ENCODE assay signal across 21 cellular contexts in genomic region chr5:174556756-174557155, GRCh38.
A peak's percentile ranks its signal among the peaks of the same experiment; 100 is the strongest.
DNase-seq lines count a peak whose midpoint lies in the region; ATAC-seq and TF ChIP-seq lines count a peak whose summit lies in the region.
"Had no signal": no experiment of that assay in that cellular context is flagged by ENCODE, and none has a peak within 500 bp of the region (broad histone marks: within the 10 kb centered on the region; RNA-seq: fewer than 3 reads in every experiment).

No MANE protein-coding gene starts in this region.

- H3K23ac ChIP-seq in mesendoderm (ENCODE audit: low read length), result no peak overlapping the region

- no peak overlapping the region for H4K5ac ChIP-seq in mesendoderm (ENCODE audit: low read length)

- no peak overlapping the region for H2AK5ac ChIP-seq in mesendoderm (ENCODE audit: low read length)

- no peak overlapping the region for H3K4me2 ChIP-seq in mesendoderm (ENCODE audit: low read length)
- H3K4me2 ChIP-seq: A549; BLaER1 treated with 17β-estradiol and CSF1 and Interleukin-3, amounts not matched to agents 10 nM and 100 nM had no signal

- H2BK5ac ChIP-seq in mesendoderm (ENCODE audit: low read length), result no peak overlapping the region

- no peak for TF ChIP-seq CTCF in right atrium auricular region (IDR thresholded peaks at IDR 0.05)

- no peak overlapping the region for H3K9ac ChIP-seq in mesendoderm (ENCODE audit: low read length)
- H3K9ac ChIP-seq: BLaER1 treated with 17β-estradiol and CSF1 and Interleukin-3, amounts not matched to agents 10 nM and 100 nM; GM23248 had no signal

- H3K4me3 ChIP-seq in right atrium auricular region (no peak overlapping the region), mesendoderm (ENCODE audit: low read length) (no peak overlapping the region)
- H3K4me3 ChIP-seq: A549; BLaER1 treated with 17β-estradiol and CSF1 and Interleukin-3, amounts not matched to agents 10 nM and 100 nM; GM23248 had no signal

- no peaks in the 10 kb centered on the region for H3K36me3 ChIP-seq in right atrium auricular region
- H3K36me3 ChIP-seq in mesendoderm (ENCODE audit: control insufficient read depth, insufficient read depth, low read length), result no peaks in the 10 kb centered on the region
- H3K36me3 ChIP-seq: BE2C; BLaER1 treated with 17β-estradiol and CSF1 and Interleukin-3, amounts not matched to agents 10 nM and 100 nM had no signal

- ATAC-seq in left cardiac atrium, result no peak
- ATAC-seq: A549, HCT116 had no signal

- intact Hi-C loops in left cardiac atrium (cut with DNase I), result no loop called here

- no peak overlapping the region for H2BK120ac ChIP-seq in mesendoderm (ENCODE audit: low read depth, low read length)

- DNase-seq in right atrium auricular region (ENCODE audit: low spot score) (peak; percentile 30), left cardiac atrium (no peak), NCI-H460 (ENCODE audit: extremely low read depth, low read depth) (peak; percentile 43), mesendoderm (no peak), KBM-7 (no peak), SK-N-DZ (ENCODE audit: low spot score) (no peak), 8988T (no peak)
- DNase-seq: ACHN; AML-193; BE2C; CD4-positive, alpha-beta T cell; CD8-positive, alpha-beta memory T cell; DMS 273 treated with DMSO at 0.1 percent for 48 hours; DMS79; GF-D8; GM23248; H9 had no signal

- H3K4me1 ChIP-seq in right atrium auricular region, result no peaks in the 10 kb centered on the region
- no peaks in the 10 kb centered on the region for H3K4me1 ChIP-seq in mesendoderm (ENCODE audit: control insufficient read depth, low read depth, low read length)
- H3K4me1 ChIP-seq: A549; BE2C; BLaER1 treated with 17β-estradiol and CSF1 and Interleukin-3, amounts not matched to agents 10 nM and 100 nM had no signal

- no peak overlapping the region for H3K27ac ChIP-seq in right atrium auricular region
- H3K27ac ChIP-seq in mesendoderm (ENCODE audit: low read depth, low read length), result no peak overlapping the region
- H3K27ac ChIP-seq: 22Rv1; A549; BLaER1 treated with 17β-estradiol and CSF1 and Interleukin-3, amounts not matched to agents 10 nM and 100 nM; GM23248 had no signal

- WGBS in mesendoderm (ENCODE audit: extremely low coverage, insufficient coverage, low lambda C conversion rate), result no CpG with 5 or more reads among the region's 3 CpGs

- no peak overlapping the region for H2BK15ac ChIP-seq in mesendoderm (replicated peaks; ENCODE audit: low read depth)

- in situ Hi-C loops in KBM-7 (cut with MboI; ENCODE audit: low pct_unique_long_range_greater_than_20kb, low sequenced_read_pairs), result no loop called here

- no peaks in the 10 kb centered on the region for H3K79me1 ChIP-seq in mesendoderm (ENCODE audit: low read length)

- no peaks in the 10 kb centered on the region for H3K27me3 ChIP-seq in right atrium auricular region
- no peaks in the 10 kb centered on the region for H3K27me3 ChIP-seq in mesendoderm (ENCODE audit: insufficient read depth, low read length, poor library complexity)
- H3K27me3 ChIP-seq: BE2C; BLaER1 treated with 17β-estradiol and CSF1 and Interleukin-3, amounts not matched to agents 10 nM and 100 nM had no signal

- no peaks in the 10 kb centered on the region for H3K79me2 ChIP-seq in mesendoderm (ENCODE audit: control insufficient read depth, insufficient read depth, low read length)

- no peaks in the 10 kb centered on the region for H3K9me3 ChIP-seq in right atrium auricular region
- H3K9me3 ChIP-seq: BE2C had no signal

- H3K4ac ChIP-seq in mesendoderm (ENCODE audit: low read depth, low read length), result peak overlapping the region; percentile 65

- H4K8ac ChIP-seq in mesendoderm (ENCODE audit: low read depth, low read length), result no peak overlapping the region

- H3K18ac ChIP-seq in mesendoderm (ENCODE audit: low read length), result no peak overlapping the region

- H3K56ac ChIP-seq in mesendoderm (ENCODE audit: low read length), result no peak overlapping the region

Comparison
In these comparisons a context has a peak if more than half of its experiments do, and no peak if none do; other contexts are left out.
1. DNase-seq: peak in right atrium auricular region (single experiment) and NCI-H460 (single experiment); none in left cardiac atrium (single experiment), mesendoderm (single experiment), KBM-7 (single experiment), SK-N-DZ (single experiment) and 8988T (single experiment).